ENCODE assay signal across 9 cellular contexts in the genomic region with DNA sequence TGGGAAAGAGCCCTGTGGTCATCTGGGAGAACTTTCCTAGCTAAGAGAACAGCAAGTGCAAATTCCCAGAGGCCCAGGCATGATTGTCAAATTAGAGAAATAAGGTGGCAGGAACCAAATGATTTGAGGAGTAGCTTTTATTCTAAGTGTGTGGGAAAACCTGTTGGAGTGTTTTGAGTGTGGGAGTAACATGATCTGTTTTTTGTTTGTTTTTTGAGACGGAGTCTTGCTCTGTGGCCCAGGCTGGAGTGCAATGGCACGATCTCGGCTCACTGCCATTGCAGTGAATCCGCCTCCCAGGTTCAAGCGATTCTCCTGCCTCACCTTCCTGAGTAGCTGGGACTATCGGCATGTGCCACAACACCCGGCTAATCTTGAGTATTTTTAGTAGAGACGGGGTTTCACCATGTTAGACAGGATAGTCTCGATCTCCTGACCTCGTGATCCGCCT. TPM values are rescaled to one million over a fixed set of nuclear protein-coding genes. Genes with fewer than 3 reads are reported as not detected.
DNase-seq lines count a peak whose midpoint lies in the region; ATAC-seq and TF ChIP-seq lines count a peak whose summit lies in the region.
"Had no signal": no experiment of that assay in that cellular context is flagged by ENCODE, and none has a peak within 500 bp of the region (broad histone marks: within the 10 kb centered on the region; RNA-seq: fewer than 3 reads in every experiment).

No MANE protein-coding gene starts in this region.

- CTCF ChIA-PET in CD8-positive, alpha-beta T cell (lab: Charles Lee), result interaction anchor here (0.7 to 6.6 kb wide), 9 partner anchors 9 to 113 kb away, joined by 3 to 76 read pairs (median 7); no protein-coding TSS in a partner anchor

- no peaks in the 10 kb centered on the region for H3K9me3 Mint-ChIP-seq in CD8-positive, alpha-beta T cell
- H3K9me3 Mint-ChIP-seq in activated T-helper 2 cell treated with anti-CD3 and anti-CD28 coated beads, Interferon-gamma antibody, Interleukin-2, Interleukin-4, amounts not matched to agents 10 μg/mL and 5 μg/mL and 100 μg/mL, durations not matched to agents 14 hours and 24 hours and 36 hours, result peaks cover 7% of the 10 kb centered on the region
- peaks cover 3% of the 10 kb centered on the region for H3K9me3 Mint-ChIP-seq in natural killer cell treated with Interleukin-12 subunit alpha and Interleukin-12 subunit beta and Interleukin-15 and Interleukin-18, amount 100 ng/mL, for 72 hours
- H3K9me3 Mint-ChIP-seq: stimulated activated memory B cell treated with anti-CD40 and anti-IgM and Interleukin-4, amounts not matched to agents 10 μg/mL and 1 μg/mL and 100 μg/mL, for 72 hours had no signal

- H3K27ac ChIP-seq in CD8-positive, alpha-beta T cell (ENCODE audit: low read depth, low read length), result no peak overlapping the region
- no peak overlapping the region for H3K27ac ChIP-seq in HUES48 (ENCODE audit: low read depth, low read length)

- no peaks in the 10 kb centered on the region for H3K36me3 ChIP-seq in CD8-positive, alpha-beta T cell (ENCODE audit: insufficient read depth, low read length)
- peaks cover 41% of the 10 kb centered on the region for H3K36me3 ChIP-seq in HUES48 (ENCODE audit: control insufficient read depth, insufficient read depth, low read length)

- POLR2A ChIA-PET in CD8-positive, alpha-beta T cell (lab: Charles Lee), result interaction anchor here (1.4 kb wide), 1 partner anchor 27 kb away, joined by 3 read pairs; no protein-coding TSS in a partner anchor

- no peaks in the 10 kb centered on the region for H3K9me3 ChIP-seq in CD8-positive, alpha-beta T cell (ENCODE audit: low read length)
- H3K9me3 ChIP-seq in HUES48 (ENCODE audit: control insufficient read depth, insufficient read depth, low read length), result no peaks in the 10 kb centered on the region

- ATAC-seq in CD8-positive, alpha-beta T cell, result no peak
- ATAC-seq in natural killer cell treated with Interleukin-12 subunit alpha and Interleukin-12 subunit beta and Interleukin-15 and Interleukin-18, amount 100 ng/mL, for 72 hours, result no peak
- ATAC-seq in HG02759 (IDR thresholded peaks at IDR 0.05; ENCODE audit: unreplicated experiment) (no peak), GM19324 (IDR thresholded peaks at IDR 0.05; ENCODE audit: low FRiP score, unreplicated experiment) (no peak)
- ATAC-seq: stimulated activated memory B cell treated with anti-CD40 and anti-IgM and Interleukin-4, amounts not matched to agents 10 μg/mL and 1 μg/mL and 100 μg/mL, for 72 hours had no signal

- peaks cover 28% of the 10 kb centered on the region for H3K36me3 Mint-ChIP-seq in CD8-positive, alpha-beta T cell
- peaks cover 62% of the 10 kb centered on the region for H3K36me3 Mint-ChIP-seq in activated T-helper 2 cell treated with anti-CD3 and anti-CD28 coated beads, Interferon-gamma antibody, Interleukin-2, Interleukin-4, amounts not matched to agents 10 μg/mL and 5 μg/mL and 100 μg/mL, durations not matched to agents 14 hours and 24 hours and 36 hours (ENCODE audit: low read depth)
- H3K36me3 Mint-ChIP-seq in natural killer cell treated with Interleukin-12 subunit alpha and Interleukin-12 subunit beta and Interleukin-15 and Interleukin-18, amount 100 ng/mL, for 72 hours, result peaks cover 25% of the 10 kb centered on the region

- no peaks in the 10 kb centered on the region for H3K27me3 ChIP-seq in CD8-positive, alpha-beta T cell (ENCODE audit: insufficient read depth, low read length)
- H3K27me3 ChIP-seq in HUES48 (ENCODE audit: control insufficient read depth, insufficient read depth, low read length), result no peaks in the 10 kb centered on the region

- H3K4me3 ChIP-seq in CD8-positive, alpha-beta T cell (ENCODE audit: low read depth, low read length), result no peak overlapping the region
- H3K4me3 ChIP-seq in HUES48 (ENCODE audit: low read depth, low read length), result peak overlapping the region; percentile 94

- peak overlapping the region; percentile 99 for H3K4me3 Mint-ChIP-seq in CD8-positive, alpha-beta T cell
- peak overlapping the region; percentile 100 for H3K4me3 Mint-ChIP-seq in activated T-helper 2 cell treated with anti-CD3 and anti-CD28 coated beads, Interferon-gamma antibody, Interleukin-2, Interleukin-4, amounts not matched to agents 10 μg/mL and 5 μg/mL and 100 μg/mL, durations not matched to agents 14 hours and 24 hours and 36 hours (ENCODE audit: low read depth)
- H3K4me3 Mint-ChIP-seq in natural killer cell treated with Interleukin-12 subunit alpha and Interleukin-12 subunit beta and Interleukin-15 and Interleukin-18, amount 100 ng/mL, for 72 hours, result peak overlapping the region; percentile 96

- peaks cover 50% of the 10 kb centered on the region for H3K4me1 Mint-ChIP-seq in CD8-positive, alpha-beta T cell (ENCODE audit: low read depth)
- peaks cover 43% of the 10 kb centered on the region for H3K4me1 Mint-ChIP-seq in activated T-helper 2 cell treated with anti-CD3 and anti-CD28 coated beads, Interferon-gamma antibody, Interleukin-2, Interleukin-4, amounts not matched to agents 10 μg/mL and 5 μg/mL and 100 μg/mL, durations not matched to agents 14 hours and 24 hours and 36 hours (ENCODE audit: low read depth)
- peaks cover 40 to 48% of the 10 kb centered on the region in 2 donors for H3K4me1 Mint-ChIP-seq in natural killer cell treated with Interleukin-12 subunit alpha and Interleukin-12 subunit beta and Interleukin-15 and Interleukin-18, amount 100 ng/mL, for 72 hours (ENCODE audit: low read depth in 2 of 2)

- H3K27me3 Mint-ChIP-seq in CD8-positive, alpha-beta T cell (ENCODE audit: low read depth), result no peaks in the 10 kb centered on the region
- H3K27me3 Mint-ChIP-seq in activated T-helper 2 cell treated with anti-CD3 and anti-CD28 coated beads, Interferon-gamma antibody, Interleukin-2, Interleukin-4, amounts not matched to agents 10 μg/mL and 5 μg/mL and 100 μg/mL, durations not matched to agents 14 hours and 24 hours and 36 hours (ENCODE audit: low read depth), result no peaks in the 10 kb centered on the region
- H3K27me3 Mint-ChIP-seq in natural killer cell treated with Interleukin-12 subunit alpha and Interleukin-12 subunit beta and Interleukin-15 and Interleukin-18, amount 100 ng/mL, for 72 hours, result no peaks in the 10 kb centered on the region
- H3K27me3 Mint-ChIP-seq: stimulated activated memory B cell treated with anti-CD40 and anti-IgM and Interleukin-4, amounts not matched to agents 10 μg/mL and 1 μg/mL and 100 μg/mL, for 72 hours had no signal

- peak overlapping the region; percentile 24; the same call in 1 of the 2 replicates for H3K9ac ChIP-seq in HUES48 (ENCODE audit: low read depth, low read length)

- H3K4me1 ChIP-seq in CD8-positive, alpha-beta T cell (ENCODE audit: insufficient read depth, low read length), result peaks cover 37% of the 10 kb centered on the region
- H3K4me1 ChIP-seq in HUES48 (ENCODE audit: control insufficient read depth, insufficient read depth, low read length), result peaks cover 19% of the 10 kb centered on the region

- H3K27ac Mint-ChIP-seq in CD8-positive, alpha-beta T cell, result no peak overlapping the region
- H3K27ac Mint-ChIP-seq in activated T-helper 2 cell treated with anti-CD3 and anti-CD28 coated beads, Interferon-gamma antibody, Interleukin-2, Interleukin-4, amounts not matched to agents 10 μg/mL and 5 μg/mL and 100 μg/mL, durations not matched to agents 14 hours and 24 hours and 36 hours, result peak overlapping the region; percentile 29
- H3K27ac Mint-ChIP-seq in natural killer cell treated with Interleukin-12 subunit alpha and Interleukin-12 subunit beta and Interleukin-15 and Interleukin-18, amount 100 ng/mL, for 72 hours, result peak overlapping the region; percentile 97
- H3K27ac Mint-ChIP-seq: stimulated activated memory B cell treated with anti-CD40 and anti-IgM and Interleukin-4, amounts not matched to agents 10 μg/mL and 1 μg/mL and 100 μg/mL, for 72 hours had no signal

- no peak for DNase-seq in CD8-positive, alpha-beta T cell
- DNase-seq in activated T-helper 2 cell treated with anti-CD3 and anti-CD28 coated beads, Interferon-gamma antibody, Interleukin-2, Interleukin-4, amounts not matched to agents 10 μg/mL and 5 μg/mL and 100 μg/mL, durations not matched to agents 14 hours and 24 hours and 36 hours (ENCODE audit: low spot score), result no peak
- DNase-seq in natural killer cell treated with Interleukin-12 subunit alpha and Interleukin-12 subunit beta and Interleukin-15 and Interleukin-18, amount 100 ng/mL, for 72 hours (ENCODE audit: low spot score), result no peak
- DNase-seq in NCI-H345 (lab: John Stamatoyannopoulos, UW), result no peak
- DNase-seq: stimulated activated CD4-positive, alpha-beta T cell treated with anti-CD3 and anti-CD28 coated beads, Interleukin-15, amount 100 ng/mL, for 24 hours had no signal

- no peak for TF ChIP-seq CTCF in CD8-positive, alpha-beta T cell (IDR thresholded peaks at IDR 0.05)

- intact Hi-C loops in CD8-positive, alpha-beta T cell (cut with DNase I, micrococcal nuclease), result no loop called here
- intact Hi-C loops in activated T-helper 2 cell treated with anti-CD3 and anti-CD28 coated beads, Interferon-gamma antibody, Interleukin-2, Interleukin-4, amounts not matched to agents 10 μg/mL and 5 μg/mL and 100 μg/mL, durations not matched to agents 14 hours and 24 hours and 36 hours (cut with micrococcal nuclease), result no loop called here

RNA-seq across cellular contexts. Expression of gene SAE1, which starts 2.4 kb away (rescaled TPM):
- total RNA-seq in CD8-positive, alpha-beta T cell, result 10 to 100 TPM; 22.4 TPM
- total RNA-seq in activated T-helper 2 cell treated with anti-CD3 and anti-CD28 coated beads, Interferon-gamma antibody, Interleukin-2, Interleukin-4, amounts not matched to agents 10 μg/mL and 5 μg/mL and 100 μg/mL, durations not matched to agents 14 hours and 24 hours and 36 hours, result 151 and 154 TPM in 2 replicates
- 100 to 1,000 TPM in 1 of 2 donors, 10 to 100 TPM in 1; 95.6 to 158 TPM for total RNA-seq in natural killer cell treated with Interleukin-12 subunit alpha and Interleukin-12 subunit beta and Interleukin-15 and Interleukin-18, amount 100 ng/mL, for 72 hours

RNA-seq across cellular contexts. Expression of gene ZC3H4, which starts 19.5 kb away (rescaled TPM):
- total RNA-seq in CD8-positive, alpha-beta T cell, result 10 to 100 TPM; 30.0 to 33.0 TPM
- total RNA-seq in activated T-helper 2 cell treated with anti-CD3 and anti-CD28 coated beads, Interferon-gamma antibody, Interleukin-2, Interleukin-4, amounts not matched to agents 10 μg/mL and 5 μg/mL and 100 μg/mL, durations not matched to agents 14 hours and 24 hours and 36 hours, result 97.1 and 104 TPM in 2 replicates
- total RNA-seq in natural killer cell treated with Interleukin-12 subunit alpha and Interleukin-12 subunit beta and Interleukin-15 and Interleukin-18, amount 100 ng/mL, for 72 hours, result 100 to 1,000 TPM; 150 to 169 TPM
